In genomic region chr3:45978348-45978747, GRCh38 we compare ENCODE assay signal across 1 cellular context.
TF ChIP-seq lines count a peak whose summit lies in the region.

No MANE protein-coding gene starts in this region.

TF ChIP-seq in HepG2, 621 proteins besides CTCF, POLR2A, EP300 and RAD21:
- TF ChIP-seq ZNF18 (CRISPR knock-in tag; IDR thresholded peaks at IDR 0.05; ENCODE audit: insufficient replicate concordance) (no peak), THAP9 (CRISPR knock-in tag; IDR thresholded peaks at IDR 0.05; ENCODE audit: borderline replicate concordance) (no peak)
